ENCODE assay signal across 11 cellular contexts in the genomic region with DNA sequence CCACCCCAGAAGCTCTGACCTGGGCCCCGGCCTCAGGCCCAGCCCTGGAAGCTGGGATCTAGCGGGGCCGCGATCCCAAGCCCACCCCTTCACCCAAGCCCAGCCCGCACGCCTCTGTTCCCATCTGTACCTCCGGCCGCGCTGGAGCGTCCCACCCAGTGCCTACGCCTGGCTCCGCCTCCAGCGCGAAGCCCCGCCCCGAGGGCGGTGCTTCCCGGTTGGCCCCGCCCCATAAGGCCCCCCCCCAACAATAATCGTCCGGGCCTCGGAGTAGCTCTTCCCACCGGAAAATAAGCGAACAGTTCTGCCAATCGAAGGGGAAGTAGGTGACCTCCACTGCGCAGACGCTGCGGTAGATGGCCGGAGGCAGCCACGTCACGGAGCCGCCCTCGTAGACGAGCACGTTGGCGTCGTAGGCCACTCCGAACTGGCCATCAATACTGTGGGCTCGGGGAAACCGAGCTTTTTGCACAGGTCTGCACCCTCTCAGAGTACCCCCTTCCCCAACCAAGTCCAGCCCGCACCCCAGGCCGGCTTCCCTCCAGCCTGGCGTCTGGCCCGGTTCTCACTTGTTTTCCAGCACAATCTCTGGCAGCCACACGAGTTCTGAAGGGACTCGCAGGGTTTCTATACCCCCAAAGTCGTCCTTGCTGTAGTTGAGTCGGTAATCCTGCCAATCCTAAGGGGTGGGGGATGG. TPM values are rescaled to one million over a fixed set of nuclear protein-coding genes. Genes with fewer than 3 reads are reported as not detected.
DNase-seq lines count a peak whose midpoint lies in the region; ATAC-seq and TF ChIP-seq lines count a peak whose summit lies in the region.
"Had no signal": no experiment of that assay in that cellular context is flagged by ENCODE, and none has a peak within 500 bp of the region (broad histone marks: within the 10 kb centered on the region; RNA-seq: fewer than 3 reads in every experiment).

No MANE protein-coding gene starts in this region.

- POLR2A ChIA-PET in PC-9 (lab: Charles Lee; ENCODE audit: unreplicated experiment): no interaction called here

- no peak overlapping the region for H3K27ac ChIP-seq in PC-9

- peaks cover 13% of the 10 kb centered on the region for H3K4me1 ChIP-seq in PC-9 (replicated peaks; ENCODE audit: insufficient read depth)

- no peaks in the 10 kb centered on the region for H3K79me2 ChIP-seq in PC-9 (ENCODE audit: low read depth)

- H3K4me2 ChIP-seq in PC-9: no peak overlapping the region

- peak; percentile 74 for DNase-seq in CMK (ENCODE audit: low read depth)
- DNase-seq in SHP77 (lab: John Stamatoyannopoulos, UW): peak; percentile 30 to 46
- peak; percentile 77 for DNase-seq in Right ventricle myocardium superior
- DNase-seq in retina: peak; percentile 23
- no peak for DNase-seq in NCI-H748 (lab: John Stamatoyannopoulos, UW; ENCODE audit: unreplicated experiment)
- no peak for DNase-seq in PC-9
- DNase-seq in NCI-H1092 (lab: John Stamatoyannopoulos, UW): no peak
- DNase-seq: KG1 had no signal

- H2AFZ ChIP-seq in PC-9: no peak overlapping the region

- no TSS peak for BruUV-seq in PC-9 (replicated peaks; lab: Mats Ljungman, UMichigan)

- no peaks in the 10 kb centered on the region for H3K36me3 ChIP-seq in PC-9 (ENCODE audit: low read depth)

- ATAC-seq in Right ventricle myocardium superior (ENCODE audit: poor library complexity) (peak; percentile 23), GM21528 (IDR thresholded peaks at IDR 0.05; ENCODE audit: low FRiP score, unreplicated experiment) (no peak)
- ATAC-seq: HCT116 had no signal

- no peaks in the 10 kb centered on the region for H3K9me2 ChIP-seq in PC-9 (ENCODE audit: insufficient read depth)

- intact Hi-C loops in Right ventricle myocardium superior (cut with DNase I): no loop called here
- intact Hi-C loops in PC-9 (cut with micrococcal nuclease; ENCODE audit: unreplicated experiment): loop anchor here (5.0 to 10.0 kb wide), 2 partner anchors 334 to 477 kb away; no protein-coding TSS in a partner anchor

- H3K27me3 ChIP-seq in PC-9 (ENCODE audit: insufficient read depth, low read depth): no peaks in the 10 kb centered on the region

- TF ChIP-seq CTCF in PC-9 (conservative IDR thresholded peaks at IDR 0.05): no peak

- H3F3A ChIP-seq in PC-9 (ENCODE audit: insufficient read depth, low read depth): peaks cover 31% of the 10 kb centered on the region; the same call in 1 of the 2 replicates

- no peaks in the 10 kb centered on the region for H4K20me1 ChIP-seq in PC-9 (ENCODE audit: insufficient read depth)

- H3K4me3 ChIP-seq in PC-9: no peak overlapping the region

- CTCF ChIA-PET in PC-9 (lab: Charles Lee): no interaction called here

- H3K9me3 ChIP-seq in PC-9 (ENCODE audit: insufficient read depth, low read depth): no peaks in the 10 kb centered on the region

RNA-seq across cellular contexts. Expression of gene CHRNE, which starts 1.1 kb away (rescaled TPM):
- 0.30 TPM for total RNA-seq in Right ventricle myocardium superior
- 0.23 and 0.24 TPM in 2 replicates for total RNA-seq in PC-9 (2021)

RNA-seq across cellular contexts. Expression of gene C17orf107, which starts 2.5 kb away (rescaled TPM):
- total RNA-seq in Right ventricle myocardium superior: 0.51 TPM
- total RNA-seq in PC-9 (2021): 2.6 and 3.1 TPM in 2 replicates

RNA-seq across cellular contexts. Expression of gene GP1BA, which starts 30.3 kb away (rescaled TPM):
- total RNA-seq in Right ventricle myocardium superior: not detected
- not detected in 2 replicates for total RNA-seq in PC-9 (2021)
- total RNA-seq: subcutaneous adipose tissue had no signal

RNA-seq across cellular contexts. Expression of gene SLC25A11, which starts 38.0 kb away (rescaled TPM):
- total RNA-seq in Right ventricle myocardium superior (208 TPM), PC-9 (2021) (50.7 and 56.2 TPM in 2 replicates)

RNA-seq across cellular contexts. Expression of gene RNF167, which starts 38.3 kb away (rescaled TPM):
- total RNA-seq in Right ventricle myocardium superior (85.8 TPM), PC-9 (2021) (122 and 135 TPM in 2 replicates)

Comparison
In these comparisons a context has a peak if more than half of its experiments do, and no peak if none do; other contexts are left out.
1. DNase-seq: peak in CMK (single experiment), SHP77 (2 of 2), Right ventricle myocardium superior (single experiment) and retina (single experiment); none in NCI-H748 (single experiment), PC-9 (0 of 2) and NCI-H1092 (single experiment).